1 cellular context compared by ENCODE assay signal in genomic region chr9:115032300-115032699, GRCh38.
TF ChIP-seq lines count a peak whose summit lies in the region.

No MANE protein-coding gene starts in this region.

TF ChIP-seq in GM12878, 131 proteins besides CTCF, POLR2A, EP300 and RAD21 (continued from another document):
- TF ChIP-seq CEBPB (IDR thresholded peaks at IDR 0.05; ENCODE audit: borderline replicate concordance in 1 of 2, low read depth in 2 of 2, low read length in 2 of 2), result no peak
- peak; percentile 46; the same call in 1 of the 2 replicates for TF ChIP-seq JUNB (IDR thresholded peaks at IDR 0.05)
- TF ChIP-seq RB1 (IDR thresholded peaks at IDR 0.05; ENCODE audit: borderline replicate concordance), result no peak
- TF ChIP-seq POLR2AphosphoS2 (IDR thresholded peaks at IDR 0.05; ENCODE audit: low read depth, low read length), result no peak
- TF ChIP-seq MAX (IDR thresholded peaks at IDR 0.05; ENCODE audit: low read depth, low read length), result no peak
- no peak for TF ChIP-seq HSF1 (IDR thresholded peaks at IDR 0.05; ENCODE audit: low read depth, low read length)
- TF ChIP-seq STAT3 (IDR thresholded peaks at IDR 0.05; ENCODE audit: low read depth, low read length), result no peak
- no peak for TF ChIP-seq TCF12 (IDR thresholded peaks at IDR 0.05; ENCODE audit: low read depth, low read length)
- no peak for TF ChIP-seq MTA2 (IDR thresholded peaks at IDR 0.05; ENCODE audit: low read depth)
- no peak for TF ChIP-seq SMC3 (IDR thresholded peaks at IDR 0.05; ENCODE audit: borderline replicate concordance, low read length)
- no peak for TF ChIP-seq NR2C2 (IDR thresholded peaks at IDR 0.05; ENCODE audit: borderline replicate concordance, control insufficient read depth, insufficient read length, low read depth)
- TF ChIP-seq ZNF687 (IDR thresholded peaks at IDR 0.05), result no peak
- TF ChIP-seq SUPT20H (IDR thresholded peaks at IDR 0.05; ENCODE audit: borderline replicate concordance, control insufficient read depth, low read depth, low read length), result no peak
- no peak for TF ChIP-seq BACH1 (IDR thresholded peaks at IDR 0.05; ENCODE audit: borderline replicate concordance)
- TF ChIP-seq KLF5 (IDR thresholded peaks at IDR 0.05; ENCODE audit: partially characterized antibody), result no peak
- no peak for TF ChIP-seq CHD4 (IDR thresholded peaks at IDR 0.05)
- no peak for TF ChIP-seq PRDM15 (CRISPR knock-in tag; IDR thresholded peaks at IDR 0.05)
